ENCODE assay signal across 23 cellular contexts in the genomic region with DNA sequence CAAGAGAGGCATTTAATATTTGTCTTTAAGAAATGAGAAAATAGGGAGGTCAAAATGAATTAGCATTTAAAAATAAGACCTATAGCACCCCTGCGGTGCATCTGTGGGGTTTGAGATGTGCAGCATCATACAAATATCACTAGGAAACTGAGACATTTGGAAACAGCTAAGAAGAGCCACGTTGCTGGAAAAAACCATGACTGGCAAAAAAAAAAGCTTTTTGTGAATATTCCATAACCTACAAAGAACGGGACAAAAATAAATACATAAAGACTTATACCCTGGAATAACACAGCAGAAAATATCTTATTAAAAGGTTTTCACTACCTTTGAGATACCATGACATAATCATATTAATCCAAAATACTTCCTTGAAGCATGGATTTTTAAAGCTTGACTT.
A peak's percentile ranks its signal among the peaks of the same experiment; 100 is the strongest.
DNase-seq lines count a peak whose midpoint lies in the region; ATAC-seq, FAIRE-seq and TF ChIP-seq lines count a peak whose summit lies in the region.
"Had no signal": no experiment of that assay in that cellular context is flagged by ENCODE, and none has a peak within 500 bp of the region (broad histone marks: within the 10 kb centered on the region; RNA-seq: fewer than 3 reads in every experiment).

No MANE protein-coding gene starts in this region.

- peaks cover 34% of the 10 kb centered on the region for H3K4me1 ChIP-seq in A549
- no peaks in the 10 kb centered on the region for H3K4me1 ChIP-seq in IMR-90 (ENCODE audit: control insufficient read depth, insufficient read depth, low read length)
- no peaks in the 10 kb centered on the region for H3K4me1 ChIP-seq in testis
- 0 out of 2 replicates have a peak, but pooled peaks cover 6% of the 10 kb centered on the region for H3K4me1 ChIP-seq in PC-9 (replicated peaks; ENCODE audit: insufficient read depth)
- H3K4me1 ChIP-seq: BLaER1 treated with 17β-estradiol and CSF1 and Interleukin-3, amounts not matched to agents 10 nM and 100 nM; Caco-2 had no signal

- no peak overlapping the region for H3K14ac ChIP-seq in IMR-90 (replicated peaks; ENCODE audit: low read depth, low read length)

- no peak overlapping the region for H3K9ac ChIP-seq in IMR-90 (ENCODE audit: low read depth, low read length)
- H3K9ac ChIP-seq: BLaER1 treated with 17β-estradiol and CSF1 and Interleukin-3, amounts not matched to agents 10 nM and 100 nM had no signal

- H3K4me3 ChIP-seq in A549 (no peak overlapping the region), IMR-90 (ENCODE audit: insufficient read depth, low read depth, low read length) (no peak overlapping the region), dorsolateral prefrontal cortex (no peak overlapping the region), testis (no peak overlapping the region), PC-9 (no peak overlapping the region)
- H3K4me3 ChIP-seq: BLaER1 treated with 17β-estradiol and CSF1 and Interleukin-3, amounts not matched to agents 10 nM and 100 nM had no signal

- no peak overlapping the region for H3K4me2 ChIP-seq in A549
- no peak overlapping the region for H3K4me2 ChIP-seq in IMR-90 (ENCODE audit: low read depth, low read length)
- no peak overlapping the region for H3K4me2 ChIP-seq in PC-9
- H3K4me2 ChIP-seq: BLaER1 treated with 17β-estradiol and CSF1 and Interleukin-3, amounts not matched to agents 10 nM and 100 nM had no signal

- no peaks in the 10 kb centered on the region for H3K27me3 Mint-ChIP-seq in brain
- H3K27me3 Mint-ChIP-seq: B cell; CD4-positive, alpha-beta T cell had no signal

- no peaks in the 10 kb centered on the region for H3K36me3 ChIP-seq in IMR-90 (ENCODE audit: control insufficient read depth, insufficient read depth, low read length)
- H3K36me3 ChIP-seq in testis (ENCODE audit: low read depth, missing control alignments): no peaks in the 10 kb centered on the region
- H3K36me3 ChIP-seq in PC-9 (ENCODE audit: low read depth): no peaks in the 10 kb centered on the region

- intact Hi-C loops in IMR-90 (cut with micrococcal nuclease) (no loop called here), dorsolateral prefrontal cortex (cut with DNase I) (no loop called here), testis (cut with DNase I; ENCODE audit: low total_unique reads) (no loop called here), PC-9 (cut with micrococcal nuclease; ENCODE audit: unreplicated experiment) (loop anchor here (10.0 kb wide), 1 partner anchor 120 kb away; no protein-coding TSS in a partner anchor)

- TF ChIP-seq CTCF in A549 (IDR thresholded peaks at IDR 0.05) (no peak), IMR-90 (conservative IDR thresholded peaks at IDR 0.05; ENCODE audit: low read depth, low read length) (no peak), brain (conservative IDR thresholded peaks at IDR 0.05) (no peak), dorsolateral prefrontal cortex (IDR thresholded peaks at IDR 0.05 in 54 of 56, conservative IDR thresholded peaks at IDR 0.05 in 2 of 56; ENCODE audit: low read depth in 1 of 56, partially characterized antibody in 56 of 56) (no peak), testis (IDR thresholded peaks at IDR 0.05) (no peak), PC-9 (conservative IDR thresholded peaks at IDR 0.05) (no peak)

- H3K18ac ChIP-seq in IMR-90 (ENCODE audit: low read depth, low read length): no peak overlapping the region

- no peak for FAIRE-seq in A549 (lab: Jason Lieb, UNC)
- FAIRE-seq: A204.1, D721Med, G401.6, GM12891, GM19239 had no signal

- H3K4me3 Mint-ChIP-seq in brain: no peak overlapping the region
- H3K4me3 Mint-ChIP-seq: B cell; CD4-positive, alpha-beta T cell; CD8-positive, alpha-beta T cell had no signal

- H3K27ac ChIP-seq in A549 (peak overlapping the region; percentile 31 to 76; a peak in 3 of 6 replicates), IMR-90 (ENCODE audit: insufficient read depth, low read length) (no peak overlapping the region), dorsolateral prefrontal cortex (peak overlapping the region in 39 of 59 donors; percentile 0 to 79 (median 37)), testis (no peak overlapping the region), PC-9 (no peak overlapping the region)
- H3K27ac ChIP-seq: BLaER1 treated with 17β-estradiol and CSF1 and Interleukin-3, amounts not matched to agents 10 nM and 100 nM; C4-2B had no signal

- DNase-seq in A549 (ENCODE audit: low read depth in 1 of 2, low spot score in 1 of 2): no peak
- no peak for DNase-seq in IMR-90
- DNase-seq in dorsolateral prefrontal cortex: no peak
- no peak for DNase-seq in testis
- no peak for DNase-seq in OCI-M2 (lab: John Stamatoyannopoulos, UW; ENCODE audit: unreplicated experiment)
- no peak for DNase-seq in PC-9
- DNase-seq: 8988T; AML-193; Caco-2; Calu3; CD4-positive, alpha-beta T cell; CD8-positive, alpha-beta T cell; DMS79 treated with DMSO at 0.1 percent for 48 hours; GF-D8 had no signal

- no peaks in the 10 kb centered on the region for H3K79me1 ChIP-seq in IMR-90 (ENCODE audit: low read depth in 1 of 2, low read length in 2 of 2)

- H3K36me3 Mint-ChIP-seq in brain: peaks cover 15% of the 10 kb centered on the region
- H3K36me3 Mint-ChIP-seq: CD8-positive, alpha-beta T cell had no signal

- peaks cover 54% of the 10 kb centered on the region for H3K4me1 Mint-ChIP-seq in brain
- H3K4me1 Mint-ChIP-seq: B cell had no signal

- no peaks in the 10 kb centered on the region for H3K27me3 ChIP-seq in IMR-90 (ENCODE audit: control insufficient read depth, insufficient read depth, low read length)
- H3K27me3 ChIP-seq in dorsolateral prefrontal cortex: no peaks in the 10 kb centered on the region
- no peaks in the 10 kb centered on the region for H3K27me3 ChIP-seq in testis
- H3K27me3 ChIP-seq in PC-9 (ENCODE audit: insufficient read depth, low read depth): no peaks in the 10 kb centered on the region
- H3K27me3 ChIP-seq: BLaER1 treated with 17β-estradiol and CSF1 and Interleukin-3, amounts not matched to agents 10 nM and 100 nM had no signal

- no peak overlapping the region for H2BK120ac ChIP-seq in IMR-90 (ENCODE audit: low read depth, low read length)

- TF ChIP-seq EP300 in A549 (IDR thresholded peaks at IDR 0.05): no peak

- peak overlapping the region in 3 of 5 experiments; percentile 1 to 22 (median 3) for H3K27ac Mint-ChIP-seq in brain
- H3K27ac Mint-ChIP-seq: B cell; CD4-positive, alpha-beta T cell; CD8-positive, alpha-beta T cell had no signal

- H2AK9ac ChIP-seq in IMR-90 (replicated peaks; ENCODE audit: low read depth, low read length, poor library complexity): no peak overlapping the region

- no TSS peak for BruUV-seq in IMR-90 (replicated peaks; lab: Mats Ljungman, UMichigan)
- BruUV-seq in PC-9 (replicated peaks; lab: Mats Ljungman, UMichigan): no TSS peak

- no peaks in the 10 kb centered on the region for H3F3A ChIP-seq in PC-9 (ENCODE audit: insufficient read depth, low read depth)

- H2AK5ac ChIP-seq in IMR-90 (ENCODE audit: low read depth, low read length): no peak overlapping the region

- no peak overlapping the region for H2BK20ac ChIP-seq in IMR-90 (ENCODE audit: low read depth, low read length)

- H3K4ac ChIP-seq in IMR-90 (ENCODE audit: low read depth, low read length): no peak overlapping the region

- H2BK5ac ChIP-seq in IMR-90 (ENCODE audit: low read depth, low read length, poor library complexity, severe bottlenecking): no peak overlapping the region

- H2AFZ ChIP-seq in IMR-90 (replicated peaks; ENCODE audit: low read length, poor library complexity) (no peak overlapping the region), PC-9 (no peak overlapping the region)

- H4K20me1 ChIP-seq in IMR-90 (ENCODE audit: insufficient read depth, low read length) (no peaks in the 10 kb centered on the region), PC-9 (ENCODE audit: insufficient read depth) (no peaks in the 10 kb centered on the region)
- H4K20me1 ChIP-seq: BLaER1 treated with 17β-estradiol and CSF1 and Interleukin-3, amounts not matched to agents 10 nM and 100 nM had no signal

- TF ChIP-seq RAD21 in A549 (conservative IDR thresholded peaks at IDR 0.05 in 1 of 2, IDR thresholded peaks at IDR 0.05 in 1 of 2) (no peak), IMR-90 (IDR thresholded peaks at IDR 0.05; ENCODE audit: low read length) (no peak)

- no peak for ATAC-seq in A549
- no peak for ATAC-seq in IMR-90 (ENCODE audit: low read depth)
- ATAC-seq: CD8-positive, alpha-beta T cell had no signal

- POLR2A ChIA-PET in A549 (lab: Yijun Ruan, JAX): no interaction called here
- POLR2A ChIA-PET in IMR-90 (lab: Charles Lee; ENCODE audit: unreplicated experiment): no interaction called here
- POLR2A ChIA-PET in PC-9 (lab: Charles Lee; ENCODE audit: unreplicated experiment): no interaction called here

- CTCF ChIA-PET in A549 (lab: Yijun Ruan, JAX) (no interaction called here), IMR-90 (lab: Yijun Ruan, JAX) (interaction anchor here (0.6 kb wide), 1 partner anchor 931 kb away, joined by 3 read pairs; no protein-coding TSS in a partner anchor), PC-9 (lab: Charles Lee) (no interaction called here)

- no peak overlapping the region for H4K91ac ChIP-seq in IMR-90 (ENCODE audit: insufficient read depth, low read depth, low read length)

- H3K56ac ChIP-seq in IMR-90 (ENCODE audit: extremely low read depth, insufficient read depth, low read length): no peak overlapping the region

- H3K9me3 Mint-ChIP-seq in brain: no peaks in the 10 kb centered on the region
- H3K9me3 Mint-ChIP-seq: CD8-positive, alpha-beta T cell had no signal

- no peaks in the 10 kb centered on the region for H3K79me2 ChIP-seq in PC-9 (ENCODE audit: low read depth)

- H3K9me3 ChIP-seq in A549 (peaks cover 2% of the 10 kb centered on the region), IMR-90 (ENCODE audit: control insufficient read depth, insufficient read depth, low read length) (no peaks in the 10 kb centered on the region), testis (no peaks in the 10 kb centered on the region), PC-9 (ENCODE audit: insufficient read depth, low read depth) (no peaks in the 10 kb centered on the region)
- H3K9me3 ChIP-seq: BLaER1 treated with 17β-estradiol and CSF1 and Interleukin-3, amounts not matched to agents 10 nM and 100 nM; Caco-2 had no signal

- no peak overlapping the region for H3K23ac ChIP-seq in IMR-90 (ENCODE audit: low read depth, low read length)

- peaks cover 1% of the 10 kb centered on the region; the same call in 1 of the 2 replicates for H3K9me1 ChIP-seq in IMR-90 (ENCODE audit: insufficient read depth, low read length)

- H4K5ac ChIP-seq in IMR-90 (ENCODE audit: low read depth, low read length): no peak overlapping the region

- dilution Hi-C loops in IMR-90 (cut with HindIII; ENCODE audit: low sequenced_read_pairs, unreplicated experiment): no loop called here

- in situ Hi-C loops in IMR-90 (cut with MboI; ENCODE audit: low sequenced_read_pairs): no loop called here

- no peak overlapping the region for H4K8ac ChIP-seq in IMR-90 (ENCODE audit: low read depth in 2 of 2, low read length in 2 of 2)

- 84% methylated on average over 3 of the region's 3 CpGs for WGBS in A549 (ENCODE audit: missing lambda C conversion rate)
- WGBS in IMR-90 (ENCODE audit: extremely low coverage in 2 of 2, insufficient read length in 1 of 2), 2 experiments: no CpG with 5 or more reads among the region's 3 CpGs
- 65 to 69% methylated on average over 3 of the region's 3 CpGs for WGBS in testis, 2 donors

- H2BK15ac ChIP-seq in IMR-90 (ENCODE audit: low read depth, low read length): no peak overlapping the region

- H3K9me2 ChIP-seq in PC-9 (ENCODE audit: insufficient read depth): no peaks in the 10 kb centered on the region

- TF ChIP-seq POLR2A in A549 (IDR thresholded peaks at IDR 0.05; ENCODE audit: low read length) (no peak), IMR-90 (IDR thresholded peaks at IDR 0.05; ENCODE audit: low read depth, low read length) (no peak), testis (IDR thresholded peaks at IDR 0.05) (no peak)

Comparison
In these comparisons a context has a peak if more than half of its experiments do, and no peak if none do; other contexts are left out.
1. H3K27ac ChIP-seq: peak in A549 (2 of 2) and dorsolateral prefrontal cortex (39 of 59); none in IMR-90 (single experiment), testis (0 of 2) and PC-9 (single experiment).